Comparison of ENCODE assay signal across 1 cellular context in the genomic region with DNA sequence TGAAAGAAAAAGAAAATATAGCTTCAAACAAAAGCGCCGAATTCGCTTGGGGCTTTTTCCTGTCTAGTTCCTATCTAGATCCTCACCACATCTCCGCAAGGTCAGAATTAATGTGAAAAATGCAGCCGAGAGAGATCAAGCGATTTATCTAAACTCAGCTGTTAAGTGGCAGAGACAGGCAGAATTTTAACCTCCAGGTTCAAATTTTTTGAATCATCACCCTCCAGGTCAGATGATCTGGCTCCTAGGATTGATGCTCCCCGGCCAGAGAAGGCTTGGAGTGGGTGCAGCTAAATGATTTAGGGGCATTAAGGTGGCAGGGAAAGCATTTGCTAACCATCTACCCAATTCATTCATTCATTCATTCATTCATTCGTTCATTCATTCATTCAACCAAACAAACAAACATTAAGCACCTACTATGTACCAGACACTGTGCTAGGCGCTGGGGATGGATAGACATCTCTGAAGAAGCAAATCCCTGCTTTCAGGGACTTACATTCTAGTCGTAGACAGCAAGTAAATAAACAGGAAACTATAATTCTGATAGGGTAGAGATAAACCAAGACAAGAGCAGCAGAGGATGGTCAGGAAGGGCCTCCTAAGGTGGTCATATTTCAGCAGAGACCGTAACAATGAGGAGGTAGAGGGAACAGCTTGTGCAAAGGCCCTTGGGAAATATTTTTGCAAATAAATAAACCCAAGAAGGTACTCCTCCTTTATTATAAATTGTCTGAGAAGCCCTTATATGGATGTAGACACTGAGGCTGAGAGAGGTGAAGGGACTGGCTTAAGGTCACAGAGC.
TF ChIP-seq lines count a peak whose summit lies in the region.

No MANE protein-coding gene starts in this region.

TF ChIP-seq in endothelial cell of umbilical vein, 7 proteins besides CTCF, POLR2A, EP300 and RAD21 (continued from another document):
- TF ChIP-seq MAX (IDR thresholded peaks at IDR 0.05; ENCODE audit: insufficient read depth, insufficient read length) (no peak), JUN (IDR thresholded peaks at IDR 0.05; ENCODE audit: borderline replicate concordance, insufficient read depth, insufficient read length, low read depth) (no peak)
